Comparison of ENCODE assay signal across 14 cellular contexts in the genomic region with DNA sequence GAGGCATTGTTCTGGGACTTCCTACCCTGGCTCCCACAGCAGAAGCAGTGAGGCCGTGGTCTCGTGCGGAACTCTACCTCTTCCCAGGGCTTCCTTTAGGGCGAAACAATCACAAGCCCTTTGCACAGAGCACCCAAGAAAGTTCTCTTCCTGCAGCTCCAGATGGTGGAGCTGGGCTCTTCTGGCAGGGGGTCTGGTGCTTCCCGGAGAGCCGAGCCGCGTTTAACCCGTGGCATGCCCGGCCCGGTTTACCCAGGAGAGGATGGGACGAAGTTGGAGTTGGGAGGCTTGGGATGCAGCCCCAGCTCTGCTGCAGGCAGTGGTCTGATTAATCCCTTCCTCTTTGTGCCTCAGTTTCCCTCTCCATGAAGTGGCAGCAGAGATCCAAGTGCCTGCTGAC. TPM values are rescaled to one million over a fixed set of nuclear protein-coding genes. Genes with fewer than 3 reads are reported as not detected.
DNase-seq lines count a peak whose midpoint lies in the region; ATAC-seq lines count a peak whose summit lies in the region.
"Had no signal": no experiment of that assay in that cellular context is flagged by ENCODE, and none has a peak within 500 bp of the region (broad histone marks: within the 10 kb centered on the region; RNA-seq: fewer than 3 reads in every experiment).

No MANE protein-coding gene starts in this region.

- H3K9me3 Mint-ChIP-seq in stimulated activated naive CD8-positive, alpha-beta T cell treated with anti-CD3 and anti-CD28 coated beads, Interleukin-15, Interleukin-2, amounts not matched to agents 100 ng/mL and 50 ng/mL, for 24 hours = no peaks in the 10 kb centered on the region
- no peaks in the 10 kb centered on the region for H3K9me3 Mint-ChIP-seq in T-cell
- no peaks in the 10 kb centered on the region for H3K9me3 Mint-ChIP-seq in effector memory CD8-positive, alpha-beta T cell
- H3K9me3 Mint-ChIP-seq: neural crest cell had no signal

- no peaks in the 10 kb centered on the region for H3K27me3 Mint-ChIP-seq in stimulated activated naive CD8-positive, alpha-beta T cell treated with anti-CD3 and anti-CD28 coated beads, Interleukin-15, Interleukin-2, amounts not matched to agents 100 ng/mL and 50 ng/mL, for 24 hours
- no peaks in the 10 kb centered on the region for H3K27me3 Mint-ChIP-seq in T-cell
- H3K27me3 Mint-ChIP-seq in effector memory CD8-positive, alpha-beta T cell = no peaks in the 10 kb centered on the region

- H3K36me3 Mint-ChIP-seq in stimulated activated naive CD8-positive, alpha-beta T cell treated with anti-CD3 and anti-CD28 coated beads, Interleukin-15, Interleukin-2, amounts not matched to agents 100 ng/mL and 50 ng/mL, for 24 hours (ENCODE audit: low read depth) = peaks cover 7% of the 10 kb centered on the region
- H3K36me3 Mint-ChIP-seq in T-cell = peaks cover 26% of the 10 kb centered on the region
- peaks cover 19% of the 10 kb centered on the region for H3K36me3 Mint-ChIP-seq in effector memory CD8-positive, alpha-beta T cell (ENCODE audit: insufficient read depth)

- ATAC-seq in stimulated activated naive CD8-positive, alpha-beta T cell treated with anti-CD3 and anti-CD28 coated beads, Interleukin-15, Interleukin-2, amounts not matched to agents 100 U/mL and 50 U/mL, for 24 hours = no peak
- ATAC-seq in T-cell (replicated peaks in 1 of 4) (no peak), GM21825 (IDR thresholded peaks at IDR 0.05; ENCODE audit: unreplicated experiment) (no peak), Right ventricle myocardium superior (ENCODE audit: poor library complexity) (no peak)
- no peak for ATAC-seq in effector memory CD8-positive, alpha-beta T cell (replicated peaks)

- H3K4me1 Mint-ChIP-seq in stimulated activated naive CD8-positive, alpha-beta T cell treated with anti-CD3 and anti-CD28 coated beads, Interleukin-15, Interleukin-2, amounts not matched to agents 100 ng/mL and 50 ng/mL, for 24 hours (ENCODE audit: low read depth) = peaks cover 58% of the 10 kb centered on the region
- H3K4me1 Mint-ChIP-seq in T-cell = peaks cover 75 to 91% (median 88%) of the 10 kb centered on the region in 3 donors
- peaks cover 40 to 49% of the 10 kb centered on the region in 2 donors for H3K4me1 Mint-ChIP-seq in effector memory CD8-positive, alpha-beta T cell (ENCODE audit: low read depth in 2 of 2)
- H3K4me1 Mint-ChIP-seq: neural crest cell had no signal

- no peak overlapping the region for H3K4me3 Mint-ChIP-seq in stimulated activated naive CD8-positive, alpha-beta T cell treated with anti-CD3 and anti-CD28 coated beads, Interleukin-15, Interleukin-2, amounts not matched to agents 100 ng/mL and 50 ng/mL, for 24 hours
- H3K4me3 Mint-ChIP-seq in T-cell = peak overlapping the region in 1 of 3 donors; percentile 86
- peak overlapping the region; percentile 51 to 61 for H3K4me3 Mint-ChIP-seq in effector memory CD8-positive, alpha-beta T cell
- H3K4me3 Mint-ChIP-seq: neural crest cell had no signal

- DNase-seq in stimulated activated naive CD8-positive, alpha-beta T cell treated with anti-CD3 and anti-CD28 coated beads, Interleukin-15, Interleukin-2, amounts not matched to agents 100 U/mL and 50 U/mL, for 24 hours = no peak
- DNase-seq in T-cell = no peak
- DNase-seq in effector memory CD8-positive, alpha-beta T cell = no peak
- DNase-seq in Right ventricle myocardium superior = no peak
- DNase-seq in globus pallidus (ENCODE audit: low spot score) = no peak
- DNase-seq: cortex of kidney, islet precursor cell, NCI-H1436, NCI-H446 treated with DMSO at 0.1 percent for 48 hours, OCI-M1, thyroid gland had no signal

- CTCF ChIA-PET in T-cell (lab: Charles Lee) = interaction anchor here in 1 of 2 donors (1.0 to 1.5 kb wide), 2 partner anchors 10 to 25 kb away, joined by 5 to 7 read pairs; no protein-coding TSS in a partner anchor

- POLR2A ChIA-PET in T-cell (lab: Charles Lee) = no interaction called here

- H3K27ac Mint-ChIP-seq in stimulated activated naive CD8-positive, alpha-beta T cell treated with anti-CD3 and anti-CD28 coated beads, Interleukin-15, Interleukin-2, amounts not matched to agents 100 ng/mL and 50 ng/mL, for 24 hours = peak overlapping the region; percentile 85
- H3K27ac Mint-ChIP-seq in T-cell = peak overlapping the region; percentile 99
- peak overlapping the region; percentile 72 to 91 for H3K27ac Mint-ChIP-seq in effector memory CD8-positive, alpha-beta T cell

- intact Hi-C loops in Right ventricle myocardium superior (cut with DNase I) = no loop called here

RNA-seq across cellular contexts. Expression of gene ATP6V0E2, which starts 9.0 kb away (rescaled TPM):
- total RNA-seq in T-cell (10 to 100 TPM; 48.5 to 79.4 (median 63.9) TPM), Right ventricle myocardium superior (121 TPM)

RNA-seq across cellular contexts. Expression of gene ZNF862, which starts 26.6 kb away (rescaled TPM):
- 10 to 100 TPM; 49.3 to 72.0 (median 63.8) TPM for total RNA-seq in T-cell
- 12.2 TPM for total RNA-seq in Right ventricle myocardium superior
